ENCODE assay signal across 24 cellular contexts in genomic region chr11:40602866-40603578, GRCh38.
DNase-seq lines count a peak whose midpoint lies in the region; ATAC-seq and TF ChIP-seq lines count a peak whose summit lies in the region.
"Had no signal": no experiment of that assay in that cellular context is flagged by ENCODE, and none has a peak within 500 bp of the region (broad histone marks: within the 10 kb centered on the region; RNA-seq: fewer than 3 reads in every experiment).

No MANE protein-coding gene starts in this region.

- peaks cover 16% of the 10 kb centered on the region; the same call in 1 of the 2 replicates for H3K9me3 ChIP-seq in HUES64 (ENCODE audit: insufficient read depth, low read depth, low read length)
- H3K9me3 ChIP-seq: A549, thyroid gland had no signal

- H3K4me3 ChIP-seq in HUES64 (ENCODE audit: low read length) (no peak overlapping the region), kidney epithelial cell (ENCODE audit: low read depth, low read length) (no peak overlapping the region)
- H3K4me3 ChIP-seq: A549, thyroid gland had no signal

- WGBS in HUES64 = 76% methylated on average over 3 of the region's 3 CpGs

- H3K4me1 ChIP-seq in HUES64 (ENCODE audit: insufficient read depth, low read length) = peaks cover 9% of the 10 kb centered on the region
- H3K4me1 ChIP-seq: A549, thyroid gland had no signal

- no peak for ATAC-seq in HG03280 (IDR thresholded peaks at IDR 0.05; ENCODE audit: unreplicated experiment)
- ATAC-seq: A549, esophagus mucosa, left cardiac atrium, natural killer cell had no signal

- peak overlapping the region; percentile 15; the same call in 1 of the 2 replicates for H3K27ac ChIP-seq in HUES64 (ENCODE audit: low read depth, low read length)
- H3K27ac ChIP-seq: A549, thyroid gland, WERI-Rb-1 had no signal

- H3K27me3 ChIP-seq in HUES64 (ENCODE audit: insufficient read depth, low read length) (no peaks in the 10 kb centered on the region), kidney epithelial cell (ENCODE audit: control insufficient read depth, insufficient read depth, low read length) (no peaks in the 10 kb centered on the region)
- H3K27me3 ChIP-seq: thyroid gland had no signal

- TF ChIP-seq CTCF in kidney epithelial cell (IDR thresholded peaks at IDR 0.05; ENCODE audit: insufficient read depth, low read length, poor library complexity, severe bottlenecking) = no peak

- peak; percentile 39 for DNase-seq in 8988T
- DNase-seq in astrocyte of the hippocampus (ENCODE audit: low read depth, low spot score) = peak; percentile 61
- peak; percentile 2 for DNase-seq in kidney epithelial cell (ENCODE audit: low read depth)
- no peak for DNase-seq in NCI-H1417 treated with DMSO at 0.1 percent for 48 hours (lab: John Stamatoyannopoulos, UW)
- no peak for DNase-seq in inferior parietal cortex (ENCODE audit: extremely low spot score)
- no peak for DNase-seq in HuH-7.5 (ENCODE audit: low spot score)
- DNase-seq: activated CD4-positive, alpha-beta T cell treated with anti-CD3 and anti-CD28 coated beads, Interleukin-2, amount 50 U/mL, for 1 hour; COR-L47; DND-41; KBM-7; left cardiac atrium; MV-4-11; natural killer cell; NCI-H187 treated with DMSO at 0.1 percent for 48 hours; NCI-H510A; NK-92 treated with Interleukin-12 subunit alpha and Interleukin-12 subunit beta, amount 100 ng/mL, for 24 hours; RPMI8226; SK-N-SH; thyroid gland; WERI-Rb-1 had no signal

- H3K9ac ChIP-seq in HUES64 (ENCODE audit: low read depth, low read length) = no peak overlapping the region
- H3K9ac ChIP-seq: SK-N-SH had no signal

- H3K36me3 ChIP-seq in HUES64 (ENCODE audit: insufficient read depth, low read length) (no peaks in the 10 kb centered on the region), kidney epithelial cell (ENCODE audit: control insufficient read depth, insufficient read depth, low read length) (no peaks in the 10 kb centered on the region)
- H3K36me3 ChIP-seq: thyroid gland, WERI-Rb-1 had no signal

Comparison
In these comparisons a context has a peak if more than half of its experiments do, and no peak if none do; other contexts are left out.
1. DNase-seq: peak in 8988T (single experiment), astrocyte of the hippocampus (single experiment) and kidney epithelial cell (single experiment); none in NCI-H1417 treated with DMSO at 0.1 percent for 48 hours (single experiment), inferior parietal cortex (single experiment) and HuH-7.5 (single experiment).